Comparison of ENCODE assay signal across 19 cellular contexts in the genomic region with DNA sequence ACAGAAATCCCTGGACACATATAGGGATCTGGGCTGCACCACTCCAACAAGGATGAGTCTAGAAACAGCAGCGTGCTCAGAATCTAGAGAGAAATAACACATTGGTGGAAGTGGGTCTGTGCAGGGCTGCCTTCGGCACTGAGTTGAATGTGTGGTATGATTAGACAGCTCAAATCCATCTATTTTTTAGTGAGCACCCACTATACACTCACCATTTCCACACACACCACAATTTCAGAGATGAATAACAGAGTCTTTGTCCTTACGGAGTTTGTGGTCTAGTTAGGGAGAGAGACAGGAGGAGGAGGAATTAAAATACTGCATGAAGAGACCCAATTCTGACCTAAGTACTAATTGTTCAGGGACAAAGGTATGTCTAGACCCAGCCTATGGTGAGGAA. TPM values are rescaled to one million over a fixed set of nuclear protein-coding genes. Genes with fewer than 3 reads are reported as not detected.
DNase-seq lines count a peak whose midpoint lies in the region; ATAC-seq and TF ChIP-seq lines count a peak whose summit lies in the region.
"Had no signal": no experiment of that assay in that cellular context is flagged by ENCODE, and none has a peak within 500 bp of the region (broad histone marks: within the 10 kb centered on the region; RNA-seq: fewer than 3 reads in every experiment).

No MANE protein-coding gene starts in this region.

- H3K27ac ChIP-seq in rectal smooth muscle tissue (ENCODE audit: low read depth, low read length) (peak overlapping the region; percentile 71), uterus (peak overlapping the region; percentile 73 to 77), colonic mucosa (no peak overlapping the region)
- H3K27ac ChIP-seq: 22Rv1; BLaER1 treated with 17β-estradiol and CSF1 and Interleukin-3, amounts not matched to agents 10 nM and 100 nM had no signal

- H3K27ac Mint-ChIP-seq in central memory CD8-positive, alpha-beta T cell (ENCODE audit: low read depth) = peak overlapping the region; percentile 49
- no peak overlapping the region for H3K27ac Mint-ChIP-seq in T-cell
- H3K27ac Mint-ChIP-seq: HFFc6 had no signal

- no peak for TF ChIP-seq POLR2A in uterus (IDR thresholded peaks at IDR 0.05)

- peaks cover under 1% of the 10 kb centered on the region for H3K36me3 Mint-ChIP-seq in central memory CD8-positive, alpha-beta T cell (ENCODE audit: insufficient read depth)
- peaks cover 25% of the 10 kb centered on the region for H3K36me3 Mint-ChIP-seq in T-cell

- H3K9ac ChIP-seq in rectal smooth muscle tissue (ENCODE audit: low read length) (no peak overlapping the region), colonic mucosa (ENCODE audit: low read depth in 2 of 2, low read length in 2 of 2) (no peak overlapping the region)
- H3K9ac ChIP-seq: BLaER1 treated with 17β-estradiol and CSF1 and Interleukin-3, amounts not matched to agents 10 nM and 100 nM had no signal

- intact Hi-C loops in uterus (cut with DNase I; ENCODE audit: low total_unique reads) (no loop called here), left cardiac atrium (cut with DNase I) (no loop called here), colonic mucosa (cut with DNase I) (no loop called here)

- peak; percentile 57 to 63 for ATAC-seq in activated CD4-positive, CD25-positive, alpha-beta regulatory T cell treated with anti-CD3 and anti-CD28 coated beads, Interleukin-2, amount 50 U/mL, for 24 hours
- ATAC-seq in central memory CD8-positive, alpha-beta T cell (replicated peaks; ENCODE audit: extremely low read depth, poor library complexity, severe bottlenecking) = no peak
- ATAC-seq in left cardiac atrium = no peak
- ATAC-seq in T-cell (replicated peaks in 1 of 4) = no peak
- ATAC-seq: PC-3 had no signal

- no peak overlapping the region for H3K4me3 Mint-ChIP-seq in central memory CD8-positive, alpha-beta T cell
- H3K4me3 Mint-ChIP-seq in T-cell = no peak overlapping the region
- H3K4me3 Mint-ChIP-seq: HFFc6 had no signal

- no peak overlapping the region for H3K4me3 ChIP-seq in rectal smooth muscle tissue (ENCODE audit: low read length)
- H3K4me3 ChIP-seq in uterus = no peak overlapping the region
- H3K4me3 ChIP-seq in colonic mucosa = no peak overlapping the region
- H3K4me3 ChIP-seq: BLaER1 treated with 17β-estradiol and CSF1 and Interleukin-3, amounts not matched to agents 10 nM and 100 nM had no signal

- no peaks in the 10 kb centered on the region for H3K9me3 Mint-ChIP-seq in central memory CD8-positive, alpha-beta T cell
- no peaks in the 10 kb centered on the region for H3K9me3 Mint-ChIP-seq in T-cell
- H3K9me3 Mint-ChIP-seq: HFFc6 had no signal

- no peaks in the 10 kb centered on the region for H3K27me3 Mint-ChIP-seq in central memory CD8-positive, alpha-beta T cell
- no peaks in the 10 kb centered on the region for H3K27me3 Mint-ChIP-seq in T-cell

- no peak for DNase-seq in activated CD4-positive, CD25-positive, alpha-beta regulatory T cell treated with anti-CD3 and anti-CD28 coated beads, Interleukin-2, amount 50 U/mL, for 72 hours
- DNase-seq in central memory CD8-positive, alpha-beta T cell (ENCODE audit: low spot score in 2 of 2) = no peak
- DNase-seq in uterus (no peak), left cardiac atrium (no peak), T-cell (no peak), colonic mucosa (no peak)
- DNase-seq: DMS153, HFFc6, KBM-7, NCI-H1092, NCI-H1694, NCI-H2107, NCI-H526, PC-3, Right ventricle myocardium superior had no signal

- CTCF ChIA-PET in T-cell (lab: Charles Lee) = no interaction called here

- H3K9me3 ChIP-seq in uterus (no peaks in the 10 kb centered on the region), colonic mucosa (no peaks in the 10 kb centered on the region)
- H3K9me3 ChIP-seq: BLaER1 treated with 17β-estradiol and CSF1 and Interleukin-3, amounts not matched to agents 10 nM and 100 nM had no signal

- TF ChIP-seq CTCF in uterus (IDR thresholded peaks at IDR 0.05) (no peak), colonic mucosa (IDR thresholded peaks at IDR 0.05) (no peak)

- no peaks in the 10 kb centered on the region for H3K27me3 ChIP-seq in rectal smooth muscle tissue (ENCODE audit: control insufficient read depth, insufficient read depth, low read length)
- no peaks in the 10 kb centered on the region for H3K27me3 ChIP-seq in uterus
- H3K27me3 ChIP-seq in colonic mucosa = no peaks in the 10 kb centered on the region
- H3K27me3 ChIP-seq: BLaER1 treated with 17β-estradiol and CSF1 and Interleukin-3, amounts not matched to agents 10 nM and 100 nM had no signal

- H3K36me3 ChIP-seq in rectal smooth muscle tissue (ENCODE audit: control insufficient read depth, insufficient read depth, low read length) = no peaks in the 10 kb centered on the region
- H3K36me3 ChIP-seq in uterus = no peaks in the 10 kb centered on the region
- H3K36me3 ChIP-seq in colonic mucosa = no peaks in the 10 kb centered on the region

- POLR2A ChIA-PET in T-cell (lab: Charles Lee) = no interaction called here

- H3K4me1 ChIP-seq in rectal smooth muscle tissue (ENCODE audit: control insufficient read depth, insufficient read depth, low read length) (peaks cover 18% of the 10 kb centered on the region), uterus (peaks cover 0 to 37% of the 10 kb centered on the region in 2 donors), colonic mucosa (no peaks in the 10 kb centered on the region)

- H3K4me1 Mint-ChIP-seq in central memory CD8-positive, alpha-beta T cell = peaks cover 49% of the 10 kb centered on the region
- H3K4me1 Mint-ChIP-seq in T-cell = peaks cover 0 to 40% (median 22%) of the 10 kb centered on the region in 3 donors

RNA-seq across cellular contexts. Expression of gene JAZF1, which starts 44.2 kb away (rescaled TPM):
- total RNA-seq in uterus = 10 to 100 TPM; 27.6 to 58.5 (median 34.4) TPM
- total RNA-seq in left cardiac atrium = 10 to 100 TPM; 20.0 to 21.3 TPM
- total RNA-seq in T-cell = 10 to 100 TPM in 4 of 5 donors, 1 to 10 TPM in 1; 9.6 to 22.1 (median 15.9) TPM
- total RNA-seq in colonic mucosa = 10 to 100 TPM in 1 of 2 donors, 1 to 10 TPM in 1; 1.8 to 10.1 TPM

Comparison
In these comparisons a context has a peak if more than half of its experiments do, and no peak if none do; other contexts are left out.
1. ATAC-seq: peak in activated CD4-positive, CD25-positive, alpha-beta regulatory T cell treated with anti-CD3 and anti-CD28 coated beads, Interleukin-2, amount 50 U/mL, for 24 hours (2 of 2); none in central memory CD8-positive, alpha-beta T cell (single experiment), left cardiac atrium (0 of 2) and T-cell (0 of 4).